Comparison of ENCODE assay signal across 9 cellular contexts in the genomic region with DNA sequence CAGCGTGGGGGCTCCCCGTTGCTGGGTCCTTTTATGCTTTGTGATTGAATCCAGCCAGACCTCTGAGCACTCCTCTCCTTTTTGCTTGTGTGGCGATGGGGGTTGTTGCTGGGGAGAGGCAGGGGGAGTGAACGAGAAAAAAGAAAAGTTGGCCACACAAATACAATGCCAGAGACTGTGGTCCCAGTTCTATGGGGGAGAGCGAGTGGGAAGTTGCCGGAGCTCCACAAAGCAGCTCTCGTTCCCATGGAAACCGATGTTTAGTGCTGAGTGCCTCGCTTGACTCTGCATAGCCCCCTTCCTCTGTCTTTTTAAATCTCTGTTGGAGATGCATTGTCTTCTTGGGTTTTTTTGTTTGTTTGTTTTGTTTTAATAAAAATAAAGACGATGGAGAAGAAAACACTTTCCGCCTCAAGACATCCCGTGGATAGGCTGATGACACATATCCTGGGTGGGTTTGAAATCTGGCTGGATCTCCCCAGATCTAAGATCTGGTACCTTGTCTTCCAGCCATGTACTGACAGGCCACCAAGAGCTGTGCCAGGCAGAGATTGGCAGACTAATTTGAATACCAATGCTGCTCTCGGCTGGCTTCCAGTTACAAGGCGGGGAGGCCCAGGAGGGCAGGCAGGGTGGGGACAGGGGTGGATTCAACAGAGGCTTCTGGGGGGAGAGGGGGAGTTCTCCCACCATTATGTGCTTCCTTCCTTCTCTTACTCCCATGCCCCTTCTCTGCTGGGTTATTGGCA.
DNase-seq lines count a peak whose midpoint lies in the region; ATAC-seq and TF ChIP-seq lines count a peak whose summit lies in the region.
"Had no signal": no experiment of that assay in that cellular context is flagged by ENCODE, and none has a peak within 500 bp of the region (broad histone marks: within the 10 kb centered on the region; RNA-seq: fewer than 3 reads in every experiment).

No MANE protein-coding gene starts in this region.

- H3K4me1 ChIP-seq in esophagus squamous epithelium, result peaks cover 17 to 61% (median 43%) of the 10 kb centered on the region in 3 donors

- TF ChIP-seq CTCF in esophagus squamous epithelium (IDR thresholded peaks at IDR 0.05), result no peak

- no peak for TF ChIP-seq POLR2A in esophagus squamous epithelium (IDR thresholded peaks at IDR 0.05)

- H3K27me3 ChIP-seq in esophagus squamous epithelium, result peaks cover 0 to 4% (median 0%) of the 10 kb centered on the region in 4 donors

- no peaks in the 10 kb centered on the region for H3K9me3 ChIP-seq in esophagus squamous epithelium

- no peak for ATAC-seq in GM19351 (IDR thresholded peaks at IDR 0.05; ENCODE audit: unreplicated experiment)
- no peak for ATAC-seq in HG03039 (IDR thresholded peaks at IDR 0.05; ENCODE audit: unreplicated experiment)

- intact Hi-C loops in esophagus squamous epithelium (cut with DNase I), result no loop called here

- H3K27ac ChIP-seq in esophagus squamous epithelium (peak overlapping the region in 3 of 4 donors; percentile 31 to 47 (median 43)), temporal lobe (ENCODE audit: low read depth, low read length) (peak overlapping the region; percentile 92)

- peak; percentile 33 for DNase-seq in NCI-H748 treated with DMSO at 0.1 percent for 48 hours (lab: John Stamatoyannopoulos, UW)
- no peak for DNase-seq in esophagus squamous epithelium (lab: John Stamatoyannopoulos, UW)
- peak; percentile 89 for DNase-seq in medulla oblongata (ENCODE audit: extremely low spot score)
- no peak for DNase-seq in T-helper 2 cell
- DNase-seq: NCI-H2081 treated with DMSO at 0.1 percent for 48 hours, T-helper 1 cell had no signal

- 9 to 24% methylated on average over 12 to 14 of the region's 14 CpGs for WGBS in esophagus squamous epithelium, 2 donors

- H3K36me3 ChIP-seq in esophagus squamous epithelium, result no peaks in the 10 kb centered on the region

- peak overlapping the region in 1 of 4 donors; percentile 2 for H3K4me3 ChIP-seq in esophagus squamous epithelium

Comparison
In these comparisons a context has a peak if more than half of its experiments do, and no peak if none do; other contexts are left out.
1. DNase-seq: peak in NCI-H748 treated with DMSO at 0.1 percent for 48 hours (single experiment) and medulla oblongata (single experiment); none in esophagus squamous epithelium (single experiment) and T-helper 2 cell (0 of 5).